ENCODE assay signal across 9 cellular contexts in genomic region chr13:111005364-111005763, GRCh38.
DNase-seq lines count a peak whose midpoint lies in the region; ATAC-seq and TF ChIP-seq lines count a peak whose summit lies in the region.
"Had no signal": no experiment of that assay in that cellular context is flagged by ENCODE, and none has a peak within 500 bp of the region (broad histone marks: within the 10 kb centered on the region; RNA-seq: fewer than 3 reads in every experiment).

No MANE protein-coding gene starts in this region.

- H3K36me3 ChIP-seq in mammary epithelial cell (ENCODE audit: insufficient read depth, low read length) (no peaks in the 10 kb centered on the region), colonic mucosa (no peaks in the 10 kb centered on the region), muscle layer of duodenum (ENCODE audit: control insufficient read depth in 1 of 2, insufficient read depth in 2 of 2, low read length in 2 of 2) (no peaks in the 10 kb centered on the region), upper lobe of right lung (no peaks in the 10 kb centered on the region)

- DNase-seq in MCF 10A (ENCODE audit: unreplicated experiment), result peak; percentile 20
- no peak for DNase-seq in mammary epithelial cell
- no peak for DNase-seq in colonic mucosa
- no peak for DNase-seq in upper lobe of right lung
- DNase-seq in G401 (ENCODE audit: low spot score), result no peak
- DNase-seq in NCI-H774 (lab: John Stamatoyannopoulos, UW), result no peak
- DNase-seq: erythroblast had no signal

- 68% methylated on average over 6 of the region's 6 CpGs for WGBS in mammary epithelial cell (ENCODE audit: low coverage, missing lambda C conversion rate)

- H3K27me3 Mint-ChIP-seq in MCF 10A (ENCODE audit: insufficient read depth, unreplicated experiment), result no peaks in the 10 kb centered on the region

- no peak overlapping the region for H3K4me2 ChIP-seq in mammary epithelial cell (ENCODE audit: insufficient read depth, low read depth, low read length)

- no peaks in the 10 kb centered on the region for H3K79me2 ChIP-seq in mammary epithelial cell (ENCODE audit: insufficient read depth, low read length)

- POLR2A ChIA-PET in MCF 10A (lab: Yijun Ruan, JAX), result no interaction called here

- dilution Hi-C loops in mammary epithelial cell (cut with HindIII; ENCODE audit: low sequenced_read_pairs), result no loop called here

- H3K4me3 ChIP-seq in mammary epithelial cell (replicated peaks in 1 of 3; ENCODE audit: insufficient read depth in 1 of 3, low read depth in 2 of 3, low read length in 3 of 3), result no peak overlapping the region
- no peak overlapping the region for H3K4me3 ChIP-seq in colonic mucosa
- H3K4me3 ChIP-seq in muscle layer of duodenum (ENCODE audit: low read depth in 1 of 2, low read length in 2 of 2), result no peak overlapping the region
- H3K4me3 ChIP-seq in upper lobe of right lung, result no peak overlapping the region

- H3K27me3 ChIP-seq in mammary epithelial cell (ENCODE audit: insufficient read depth, low read length) (no peaks in the 10 kb centered on the region), colonic mucosa (no peaks in the 10 kb centered on the region), muscle layer of duodenum (ENCODE audit: low read depth, low read length) (no peaks in the 10 kb centered on the region), upper lobe of right lung (no peaks in the 10 kb centered on the region)

- no peaks in the 10 kb centered on the region for H4K20me1 ChIP-seq in mammary epithelial cell (ENCODE audit: insufficient read depth, low read length)

- H3K4me1 ChIP-seq in mammary epithelial cell (ENCODE audit: insufficient read depth, low read length) (no peaks in the 10 kb centered on the region), colonic mucosa (no peaks in the 10 kb centered on the region), muscle layer of duodenum (ENCODE audit: control insufficient read depth in 1 of 2, insufficient read depth in 2 of 2, low read length in 2 of 2) (peaks cover 4 to 14% of the 10 kb centered on the region in 2 donors), upper lobe of right lung (peaks cover 24% of the 10 kb centered on the region)

- no peak overlapping the region for H3K27ac Mint-ChIP-seq in MCF 10A (ENCODE audit: low read depth, unreplicated experiment)

- no peak overlapping the region for H3K4me3 Mint-ChIP-seq in MCF 10A (ENCODE audit: unreplicated experiment)

- H3K9me3 ChIP-seq in mammary epithelial cell (replicated peaks; ENCODE audit: insufficient read depth, low read length) (no peaks in the 10 kb centered on the region), colonic mucosa (no peaks in the 10 kb centered on the region), muscle layer of duodenum (ENCODE audit: control insufficient read depth in 1 of 2, low read length in 2 of 2) (no peaks in the 10 kb centered on the region), upper lobe of right lung (no peaks in the 10 kb centered on the region)

- BruUV-seq in MCF 10A (replicated peaks; lab: Mats Ljungman, UMichigan), result no TSS peak
- BruUV-seq in mammary epithelial cell (replicated peaks; lab: Mats Ljungman, UMichigan), result no TSS peak

- in situ Hi-C loops in mammary epithelial cell (cut with MboI; ENCODE audit: low sequenced_read_pairs in 2 of 2), result no loop called here
- in situ Hi-C loops in G401 (cut with HindIII; ENCODE audit: low sequenced_read_pairs), result no loop called here

- H3K9ac ChIP-seq in mammary epithelial cell (ENCODE audit: insufficient read depth, low read length) (no peak overlapping the region), colonic mucosa (ENCODE audit: low read depth in 2 of 2, low read length in 2 of 2) (peak overlapping the region in 1 of 2 donors; percentile 23)

- H3K4me1 Mint-ChIP-seq in MCF 10A (ENCODE audit: insufficient read depth, unreplicated experiment), result no peaks in the 10 kb centered on the region

- no peaks in the 10 kb centered on the region for H3K9me3 Mint-ChIP-seq in MCF 10A (ENCODE audit: unreplicated experiment)

- intact Hi-C loops in MCF 10A (cut with micrococcal nuclease) (no loop called here), mammary epithelial cell (cut with micrococcal nuclease) (no loop called here), colonic mucosa (cut with DNase I) (no loop called here), upper lobe of right lung (cut with DNase I) (no loop called here)

- H2AFZ ChIP-seq in mammary epithelial cell (ENCODE audit: low read depth, low read length), result no peak overlapping the region

- ATAC-seq in upper lobe of right lung, result no peak
- no peak for ATAC-seq in HG03108 (IDR thresholded peaks at IDR 0.05; ENCODE audit: unreplicated experiment)

- TF ChIP-seq CTCF in MCF 10A (IDR thresholded peaks at IDR 0.05; ENCODE audit: unreplicated experiment) (no peak), mammary epithelial cell (conservative IDR thresholded peaks at IDR 0.05 in 1 of 2, IDR thresholded peaks at IDR 0.05 in 1 of 2; ENCODE audit: extremely low read depth in 1 of 2, insufficient read depth in 1 of 2, low read depth in 1 of 2, low read length in 2 of 2) (no peak), colonic mucosa (IDR thresholded peaks at IDR 0.05) (no peak), upper lobe of right lung (IDR thresholded peaks at IDR 0.05) (no peak)

- CTCF ChIA-PET in MCF 10A (lab: Yijun Ruan, JAX) (no interaction called here), mammary epithelial cell (lab: Charles Lee; ENCODE audit: low non-redundant PET) (no interaction called here)

- H3K36me3 Mint-ChIP-seq in MCF 10A (ENCODE audit: insufficient read depth, unreplicated experiment), result no peaks in the 10 kb centered on the region

- H3K27ac ChIP-seq in mammary epithelial cell (ENCODE audit: insufficient read depth, low read depth, low read length), result no peak overlapping the region
- H3K27ac ChIP-seq in colonic mucosa, result peak overlapping the region; percentile 79
- peak overlapping the region; percentile 87 for H3K27ac ChIP-seq in muscle layer of duodenum (ENCODE audit: low read length)
- H3K27ac ChIP-seq in upper lobe of right lung, result peak overlapping the region; percentile 71
